Comparison of ENCODE assay signal across 8 cellular contexts in the genomic region with DNA sequence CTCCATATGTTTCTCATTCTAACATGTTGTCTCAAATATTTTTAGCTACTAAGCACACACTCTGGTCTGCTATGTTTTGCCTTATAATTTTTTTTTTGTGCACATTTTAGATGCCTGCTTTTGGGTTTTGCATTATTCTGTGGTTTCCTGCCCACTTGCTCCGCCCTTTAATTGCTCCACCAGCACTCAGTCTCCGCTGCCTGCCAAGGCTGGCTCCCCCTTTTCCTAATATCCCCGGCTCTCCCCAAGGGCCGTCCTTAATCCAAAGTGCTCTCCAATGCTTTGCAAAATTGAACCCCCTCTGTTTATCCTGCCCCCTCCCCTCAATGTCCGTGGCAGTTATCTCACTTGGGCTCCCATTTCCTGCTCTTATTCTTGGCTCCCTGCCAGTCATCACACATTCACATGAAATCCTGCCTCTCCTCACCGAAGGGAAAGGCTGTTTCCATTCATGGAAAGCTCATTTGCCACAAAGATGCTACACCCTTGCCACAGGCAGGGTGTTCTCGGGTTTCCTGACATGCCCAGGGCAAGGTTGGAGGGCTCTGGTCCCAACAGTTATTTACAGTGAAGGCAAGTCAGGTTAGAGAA.
A peak's percentile ranks its signal among the peaks of the same experiment; 100 is the strongest.
DNase-seq lines count a peak whose midpoint lies in the region; ATAC-seq and TF ChIP-seq lines count a peak whose summit lies in the region.

No MANE protein-coding gene starts in this region.

- ATAC-seq in stimulated activated memory B cell treated with anti-CD40 and anti-IgM and Interleukin-4, amounts not matched to agents 10 μg/mL and 1 μg/mL and 100 μg/mL, for 72 hours: no peak
- no peak for ATAC-seq in GM21390 (IDR thresholded peaks at IDR 0.05; ENCODE audit: unreplicated experiment)

- intact Hi-C loops in activated naive CD4-positive, alpha-beta T cell treated with anti-CD3 and anti-CD28 coated beads for 36 hours (cut with micrococcal nuclease): no loop called here
- intact Hi-C loops in posterior cingulate gyrus (cut with DNase I): no loop called here

- CTCF ChIA-PET in activated naive CD4-positive, alpha-beta T cell treated with anti-CD3 and anti-CD28 coated beads for 36 hours (lab: Charles Lee): interaction anchor here (0.7 to 1.0 kb wide), 2 partner anchors 30 to 629 kb away, joined by 3 read pairs; no protein-coding TSS in a partner anchor

- no peak for TF ChIP-seq CTCF in fibroblast of mammary gland (conservative IDR thresholded peaks at IDR 0.05; ENCODE audit: control insufficient read depth, insufficient read depth, low read depth, low read length)

- H3K27ac Mint-ChIP-seq in activated naive CD4-positive, alpha-beta T cell treated with anti-CD3 and anti-CD28 coated beads for 36 hours: no peak overlapping the region
- H3K27ac Mint-ChIP-seq in stimulated activated memory B cell treated with anti-CD40 and anti-IgM and Interleukin-4, amounts not matched to agents 10 μg/mL and 1 μg/mL and 100 μg/mL, for 72 hours: no peak overlapping the region

- peaks cover 14% of the 10 kb centered on the region for H3K4me1 Mint-ChIP-seq in activated naive CD4-positive, alpha-beta T cell treated with anti-CD3 and anti-CD28 coated beads for 36 hours (ENCODE audit: low read depth)
- H3K4me1 Mint-ChIP-seq in stimulated activated memory B cell treated with anti-CD40 and anti-IgM and Interleukin-4, amounts not matched to agents 10 μg/mL and 1 μg/mL and 100 μg/mL, for 72 hours: peaks cover 8% of the 10 kb centered on the region

- no peaks in the 10 kb centered on the region for H3K9me3 Mint-ChIP-seq in activated naive CD4-positive, alpha-beta T cell treated with anti-CD3 and anti-CD28 coated beads for 36 hours
- no peaks in the 10 kb centered on the region for H3K9me3 Mint-ChIP-seq in stimulated activated memory B cell treated with anti-CD40 and anti-IgM and Interleukin-4, amounts not matched to agents 10 μg/mL and 1 μg/mL and 100 μg/mL, for 72 hours

- DNase-seq in activated naive CD4-positive, alpha-beta T cell treated with anti-CD3 and anti-CD28 coated beads for 36 hours: no peak
- no peak for DNase-seq in activated naive CD4-positive, alpha-beta T cell treated with anti-CD3 and anti-CD28 coated beads, Interleukin-2, amount 50 U/mL, for 16 hours
- DNase-seq in NCI-H82 treated with DMSO at 0.1 percent for 48 hours (lab: John Stamatoyannopoulos, UW; ENCODE audit: unreplicated experiment) (peak; percentile 56), fibroblast of mammary gland (ENCODE audit: low read depth) (peak; percentile 20), Ammon's horn (ENCODE audit: low spot score) (no peak), posterior cingulate gyrus (no peak)

- H3K4me3 ChIP-seq in fibroblast of mammary gland (ENCODE audit: control insufficient read depth, low read depth, low read length): no peak overlapping the region

- peak overlapping the region; percentile 3 for H3K4me3 Mint-ChIP-seq in activated naive CD4-positive, alpha-beta T cell treated with anti-CD3 and anti-CD28 coated beads for 36 hours
- H3K4me3 Mint-ChIP-seq in stimulated activated memory B cell treated with anti-CD40 and anti-IgM and Interleukin-4, amounts not matched to agents 10 μg/mL and 1 μg/mL and 100 μg/mL, for 72 hours: peak overlapping the region; percentile 3

- no peaks in the 10 kb centered on the region for H3K36me3 Mint-ChIP-seq in activated naive CD4-positive, alpha-beta T cell treated with anti-CD3 and anti-CD28 coated beads for 36 hours (ENCODE audit: low read depth)
- H3K36me3 Mint-ChIP-seq in stimulated activated memory B cell treated with anti-CD40 and anti-IgM and Interleukin-4, amounts not matched to agents 10 μg/mL and 1 μg/mL and 100 μg/mL, for 72 hours: no peaks in the 10 kb centered on the region

- H3K27me3 Mint-ChIP-seq in activated naive CD4-positive, alpha-beta T cell treated with anti-CD3 and anti-CD28 coated beads for 36 hours (ENCODE audit: low read depth): peaks cover 3% of the 10 kb centered on the region
- peaks cover 51% of the 10 kb centered on the region for H3K27me3 Mint-ChIP-seq in stimulated activated memory B cell treated with anti-CD40 and anti-IgM and Interleukin-4, amounts not matched to agents 10 μg/mL and 1 μg/mL and 100 μg/mL, for 72 hours

Comparison
In these comparisons a context has a peak if more than half of its experiments do, and no peak if none do; other contexts are left out.
1. DNase-seq: peak in NCI-H82 treated with DMSO at 0.1 percent for 48 hours (single experiment) and fibroblast of mammary gland (single experiment); none in activated naive CD4-positive, alpha-beta T cell treated with anti-CD3 and anti-CD28 coated beads for 36 hours (single experiment), activated naive CD4-positive, alpha-beta T cell treated with anti-CD3 and anti-CD28 coated beads, Interleukin-2, amount 50 U/mL, for 16 hours (single experiment), Ammon's horn (single experiment) and posterior cingulate gyrus (0 of 10).